Comparison of ENCODE assay signal across 9 cellular contexts in the genomic region with DNA sequence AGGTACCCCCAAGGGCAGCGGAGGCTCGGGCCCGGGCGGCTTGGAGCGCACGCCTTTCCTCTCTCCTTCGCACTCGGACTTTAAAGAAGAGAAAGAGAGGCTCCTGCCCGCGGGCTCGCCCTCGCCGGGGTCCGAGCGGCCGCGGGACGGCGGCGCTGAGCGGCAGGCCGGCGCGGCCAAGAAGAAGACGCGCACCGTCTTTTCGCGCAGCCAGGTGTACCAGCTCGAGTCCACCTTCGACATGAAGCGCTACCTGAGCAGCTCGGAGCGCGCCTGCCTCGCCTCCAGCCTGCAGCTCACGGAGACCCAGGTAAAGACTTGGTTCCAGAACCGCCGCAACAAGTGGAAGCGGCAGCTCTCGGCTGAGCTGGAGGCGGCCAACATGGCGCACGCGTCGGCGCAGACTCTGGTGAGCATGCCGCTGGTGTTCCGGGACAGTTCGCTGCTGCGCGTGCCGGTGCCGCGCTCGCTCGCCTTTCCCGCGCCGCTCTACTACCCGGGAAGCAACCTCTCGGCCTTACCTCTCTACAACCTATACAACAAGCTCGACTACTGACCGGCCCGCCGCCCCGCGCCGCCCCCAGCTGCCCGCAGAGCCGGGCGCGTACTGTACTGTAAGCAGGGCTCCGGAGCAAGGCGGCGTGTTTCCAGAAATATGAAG. TPM values are rescaled to one million over a fixed set of nuclear protein-coding genes. Genes with fewer than 3 reads are reported as not detected.
A peak's percentile ranks its signal among the peaks of the same experiment; 100 is the strongest.
DNase-seq lines count a peak whose midpoint lies in the region; ATAC-seq and TF ChIP-seq lines count a peak whose summit lies in the region.
"Had no signal": no experiment of that assay in that cellular context is flagged by ENCODE, and none has a peak within 500 bp of the region (broad histone marks: within the 10 kb centered on the region; RNA-seq: fewer than 3 reads in every experiment).

No MANE protein-coding gene starts in this region.

- H3K4me2 ChIP-seq in GM23248 (ENCODE audit: unreplicated experiment) = peak overlapping the region; percentile 61
- H3K4me2 ChIP-seq in mammary epithelial cell (ENCODE audit: insufficient read depth, low read depth, low read length) = peak overlapping the region; percentile 92

- H4K20me1 ChIP-seq in GM23248 (ENCODE audit: insufficient read depth) = no peaks in the 10 kb centered on the region
- H4K20me1 ChIP-seq in mammary epithelial cell (ENCODE audit: insufficient read depth, low read length) = no peaks in the 10 kb centered on the region

- H2AFZ ChIP-seq in GM23248 = peak overlapping the region; percentile 59
- peak overlapping the region; percentile 82 for H2AFZ ChIP-seq in mammary epithelial cell (ENCODE audit: low read depth, low read length)

- no peaks in the 10 kb centered on the region for H3K36me3 Mint-ChIP-seq in mesothelial cell of epicardium

- no peak overlapping the region for H3K27ac Mint-ChIP-seq in mesothelial cell of epicardium

- CTCF ChIA-PET in A673 (lab: Charles Lee) = no interaction called here
- CTCF ChIA-PET in mammary epithelial cell (lab: Charles Lee; ENCODE audit: low non-redundant PET) = no interaction called here

- peak overlapping the region; percentile 40 for H3K4me3 ChIP-seq in A673 (ENCODE audit: low read depth, low read length, poor library complexity, severe bottlenecking)
- H3K4me3 ChIP-seq in GM23248 = peak overlapping the region; percentile 57
- H3K4me3 ChIP-seq in mammary epithelial cell (replicated peaks in 1 of 3; ENCODE audit: insufficient read depth in 1 of 3, low read depth in 2 of 3, low read length in 3 of 3) = peak overlapping the region; percentile 28 to 42 (median 36)
- H3K4me3 ChIP-seq in vagina = peak overlapping the region; percentile 15 to 37

- no peak overlapping the region for H3K9ac ChIP-seq in GM23248
- H3K9ac ChIP-seq in mammary epithelial cell (ENCODE audit: insufficient read depth, low read length) = no peak overlapping the region

- TF ChIP-seq POLR2A in vagina (IDR thresholded peaks at IDR 0.05) = no peak

- intact Hi-C loops in A673 (cut with micrococcal nuclease; ENCODE audit: unreplicated experiment) = no loop called here
- intact Hi-C loops in mammary epithelial cell (cut with micrococcal nuclease) = loop anchor here (5.0 kb wide), 2 partner anchors 107 to 138 kb away; no protein-coding TSS in a partner anchor
- intact Hi-C loops in vagina (cut with DNase I) = no loop called here

- POLR2A ChIA-PET in A673 (lab: Charles Lee; ENCODE audit: low non-redundant PET) = no interaction called here

- no peaks in the 10 kb centered on the region; the same call in 1 of the 2 replicates for H3F3A ChIP-seq in GM23248 (ENCODE audit: insufficient read depth)

- H3K9me2 ChIP-seq in GM23248 (ENCODE audit: insufficient read depth) = no peaks in the 10 kb centered on the region

- dilution Hi-C loops in mammary epithelial cell (cut with HindIII; ENCODE audit: low sequenced_read_pairs) = loop anchor here (25.0 kb wide), 1 partner anchor 413 kb away; no protein-coding TSS in a partner anchor

- BruUV-seq in A673 (replicated peaks; lab: Mats Ljungman, UMichigan) (no TSS peak), mammary epithelial cell (replicated peaks; lab: Mats Ljungman, UMichigan) (no TSS peak)

- H3K4me3 Mint-ChIP-seq in mesothelial cell of epicardium = peak overlapping the region; percentile 63

- no peaks in the 10 kb centered on the region for H3K9me3 Mint-ChIP-seq in mesothelial cell of epicardium

- H3K4me1 ChIP-seq in A673 (ENCODE audit: insufficient read depth, low read length, poor library complexity, severe bottlenecking) = peaks cover 8% of the 10 kb centered on the region
- H3K4me1 ChIP-seq in GM23248 (ENCODE audit: insufficient read depth) = no peaks in the 10 kb centered on the region
- peaks cover 33% of the 10 kb centered on the region for H3K4me1 ChIP-seq in mammary epithelial cell (ENCODE audit: insufficient read depth, low read length)
- peaks cover 48% of the 10 kb centered on the region for H3K4me1 ChIP-seq in vagina

- 2 to 3% methylated on average over 56 to 72 of the region's 76 CpGs for WGBS in GM23248 (ENCODE audit: low coverage in 1 of 2, low lambda C conversion rate in 2 of 2, missing lambda C conversion rate in 2 of 2), 2 experiments
- WGBS in mammary epithelial cell (ENCODE audit: low coverage, missing lambda C conversion rate) = 4% methylated on average over 21 of the region's 76 CpGs

- H3K27ac ChIP-seq in A673 (ENCODE audit: low read depth, low read length, poor library complexity, severe bottlenecking) (no peak overlapping the region), GM23248 (no peak overlapping the region), mammary epithelial cell (ENCODE audit: insufficient read depth, low read depth, low read length) (no peak overlapping the region), vagina (no peak overlapping the region)

- H3K9me3 ChIP-seq in A673 (ENCODE audit: low read depth, low read length, poor library complexity, severe bottlenecking) (no peaks in the 10 kb centered on the region), GM23248 (ENCODE audit: low read depth) (no peaks in the 10 kb centered on the region), mammary epithelial cell (replicated peaks; ENCODE audit: insufficient read depth, low read length) (no peaks in the 10 kb centered on the region), vagina (no peaks in the 10 kb centered on the region)

- no peak for ATAC-seq in HG03159 (IDR thresholded peaks at IDR 0.05; ENCODE audit: unreplicated experiment)

- in situ Hi-C loops in GM23248 (cut with MboI) = loop anchor here (25.0 kb wide), 1 partner anchor 813 kb away; no protein-coding TSS in a partner anchor
- in situ Hi-C loops in mammary epithelial cell (cut with MboI; ENCODE audit: low sequenced_read_pairs in 2 of 2) = loop anchor here (10.0 to 25.0 kb wide), 3 partner anchors 235 to 813 kb away; no protein-coding TSS in a partner anchor

- no peak for TF ChIP-seq CTCF in A673 (conservative IDR thresholded peaks at IDR 0.05; ENCODE audit: low read depth, low read length)
- no peak for TF ChIP-seq CTCF in mammary epithelial cell (conservative IDR thresholded peaks at IDR 0.05 in 1 of 2, IDR thresholded peaks at IDR 0.05 in 1 of 2; ENCODE audit: extremely low read depth in 1 of 2, insufficient read depth in 1 of 2, low read depth in 1 of 2, low read length in 2 of 2)
- TF ChIP-seq CTCF in mesothelial cell of epicardium (IDR thresholded peaks at IDR 0.05; ENCODE audit: unreplicated experiment) = no peak
- no peak for TF ChIP-seq CTCF in vagina (IDR thresholded peaks at IDR 0.05)

- DNase-seq in A673 (ENCODE audit: low spot score) (no peak), GM23248 (peak; percentile 70), mammary epithelial cell (peak; percentile 60), mesothelial cell of epicardium (ENCODE audit: low spot score in 2 of 2, unreplicated experiment in 2 of 2) (peak in 1 of 2 experiments; percentile 59), vagina (ENCODE audit: extremely low spot score in 2 of 2) (no peak), NAMALWA (ENCODE audit: low spot score) (no peak), globus pallidus (ENCODE audit: low spot score) (no peak)

- H3K27me3 Mint-ChIP-seq in mesothelial cell of epicardium (ENCODE audit: low read depth) = peaks cover 88% of the 10 kb centered on the region

- peaks cover 22% of the 10 kb centered on the region for H3K4me1 Mint-ChIP-seq in mesothelial cell of epicardium

- peaks cover 66% of the 10 kb centered on the region for H3K27me3 ChIP-seq in A673 (replicated peaks; ENCODE audit: insufficient read depth, low read depth, low read length, poor library complexity)
- peaks cover 83% of the 10 kb centered on the region for H3K27me3 ChIP-seq in GM23248 (replicated peaks; ENCODE audit: insufficient read depth)
- peaks cover 56% of the 10 kb centered on the region for H3K27me3 ChIP-seq in mammary epithelial cell (ENCODE audit: insufficient read depth, low read length)
- peaks cover 39% of the 10 kb centered on the region for H3K27me3 ChIP-seq in vagina

- H3K36me3 ChIP-seq in A673 (ENCODE audit: insufficient read depth, low read length, poor library complexity, severe bottlenecking) (no peaks in the 10 kb centered on the region), GM23248 (ENCODE audit: low read depth) (no peaks in the 10 kb centered on the region), mammary epithelial cell (ENCODE audit: insufficient read depth, low read length) (no peaks in the 10 kb centered on the region), vagina (no peaks in the 10 kb centered on the region)

- peaks cover 5% of the 10 kb centered on the region for H3K79me2 ChIP-seq in GM23248 (ENCODE audit: insufficient read depth)
- peaks cover 5% of the 10 kb centered on the region for H3K79me2 ChIP-seq in mammary epithelial cell (ENCODE audit: insufficient read depth, low read length)

RNA-seq across cellular contexts. Expression of gene HMX2, which starts 1.8 kb away (rescaled TPM):
- total RNA-seq in A673 (2021) (not detected in 2 replicates), mammary epithelial cell (not detected), mesothelial cell of epicardium (not detected in 3 replicates), vagina (not detected)
- not detected in 2 replicates for total RNA-seq in GM23248 (2014; rRNA removed; shearing (Covaris generic))
- polyA plus RNA-seq in GM23248 (2016; fragmentation: Nextera tagmentation; extraction: Ambion mirVana) (not detected in 2 replicates), mammary epithelial cell (not detected)
- not detected for polyA minus RNA-seq in mammary epithelial cell
- total RNA-seq: activated CD8-positive, alpha-beta memory T cell treated with anti-CD3 and anti-CD28 coated beads for 36 hours had no signal

RNA-seq across cellular contexts. Expression of gene BUB3, which starts 4.5 kb away (rescaled TPM):
- total RNA-seq in A673 (2021) (196 and 207 TPM in 2 replicates), mammary epithelial cell (100 to 1,000 TPM; 137 to 158 TPM), mesothelial cell of epicardium (70.0 to 71.5 TPM (median 71.1 TPM) in 3 replicates), vagina (128 TPM)
- 163 and 170 TPM in 2 replicates for total RNA-seq in GM23248 (2014; rRNA removed; shearing (Covaris generic))
- polyA plus RNA-seq in GM23248 (2016; fragmentation: Nextera tagmentation; extraction: Ambion mirVana) (154 and 158 TPM in 2 replicates), mammary epithelial cell (237 TPM)
- 253 TPM for polyA minus RNA-seq in mammary epithelial cell

RNA-seq across cellular contexts. Expression of gene HMX3, which starts 13.9 kb away (rescaled TPM):
- 0.26 TPM in 1 of 2 replicates, not detected in the other for total RNA-seq in A673 (2021)
- not detected in 2 replicates for total RNA-seq in GM23248 (2014; rRNA removed; shearing (Covaris generic))
- not detected in 2 replicates for polyA plus RNA-seq in GM23248 (2016; fragmentation: Nextera tagmentation; extraction: Ambion mirVana)
- total RNA-seq in mammary epithelial cell = under 1 TPM in 1 of 2 donors, not detected in 1; 0.26 TPM
- not detected for polyA plus RNA-seq in mammary epithelial cell
- polyA minus RNA-seq in mammary epithelial cell = not detected
- not detected in 3 replicates for total RNA-seq in mesothelial cell of epicardium
- total RNA-seq in vagina = not detected

Comparison
In these comparisons a context has a peak if more than half of its experiments do, and no peak if none do; other contexts are left out.
1. DNase-seq: peak in GM23248 (single experiment) and mammary epithelial cell (single experiment); none in A673 (single experiment), vagina (0 of 2), NAMALWA (single experiment) and globus pallidus (single experiment).
2. Peak in every context shown above with its lines, with median percentiles within 50 percentile points of each other: H3K4me3 ChIP-seq.